27 cellular contexts compared by ENCODE assay signal in the genomic region with DNA sequence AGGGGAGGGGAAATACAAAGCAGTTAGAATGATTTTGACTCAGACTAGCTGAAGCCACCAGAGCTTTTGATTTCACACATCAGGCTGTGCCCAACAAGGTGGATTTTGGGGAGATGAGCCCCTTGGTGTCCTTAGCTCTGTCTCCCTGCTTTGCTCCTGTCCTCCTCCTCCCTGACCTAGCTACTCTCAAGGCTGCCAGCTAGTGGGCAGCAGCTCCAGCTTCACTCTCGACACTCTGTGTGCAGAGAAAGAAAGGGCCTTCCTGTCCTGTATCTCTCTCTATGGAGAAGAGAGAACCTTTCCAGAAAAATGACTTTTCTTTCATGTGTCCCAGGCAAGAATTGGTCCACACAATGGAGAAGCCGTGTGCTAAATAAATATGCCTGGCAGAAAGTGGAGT.
DNase-seq lines count a peak whose midpoint lies in the region; ATAC-seq and TF ChIP-seq lines count a peak whose summit lies in the region.
"Had no signal": no experiment of that assay in that cellular context is flagged by ENCODE, and none has a peak within 500 bp of the region (broad histone marks: within the 10 kb centered on the region; RNA-seq: fewer than 3 reads in every experiment).

No MANE protein-coding gene starts in this region.

- peak; percentile 22 for DNase-seq in GM23338 (ENCODE audit: low spot score)
- DNase-seq in SK-MEL-5 (ENCODE audit: low read depth, low spot score): peak; percentile 65
- DNase-seq in foreskin keratinocyte: no peak
- DNase-seq in pons (ENCODE audit: low spot score): peak; percentile 46
- no peak for DNase-seq in activated gamma-delta T cell treated with Interleukin-2 at 50 U/mL for 16 hours
- no peak for DNase-seq in right atrium auricular region (ENCODE audit: low spot score)
- DNase-seq in Kasumi-1 (lab: John Stamatoyannopoulos, UW): no peak
- DNase-seq: activated CD4-positive, alpha-beta T cell treated with anti-CD3 and anti-CD28 coated beads, Interleukin-2, amount 10 ng/mL, durations not matched to agents 7 days and 5 days; activated naive CD4-positive, alpha-beta T cell treated with Interleukin-2 at 50 U/mL for 16 hours; activated T-cell treated with anti-CD3 and anti-CD28 coated beads, Interleukin-2, amount 50 U/mL, for 48 hours; Calu3; H7; heart right ventricle; left cardiac atrium; MM.1S; NCI-H1417 treated with DMSO at 0.1 percent for 48 hours; NCI-H2107; NCI-H446; NCI-H82; psoas muscle; stimulated activated naive CD4-positive, alpha-beta T cell had no signal

- no peak overlapping the region for H3K4me3 ChIP-seq in GM23338
- H3K4me3 ChIP-seq in right atrium auricular region: no peak overlapping the region
- H3K4me3 ChIP-seq: heart right ventricle, psoas muscle, thoracic aorta, vagina had no signal

- H3K4me2 ChIP-seq in GM23338: no peak overlapping the region

- H3K9me3 ChIP-seq in right atrium auricular region: no peaks in the 10 kb centered on the region
- H3K9me3 ChIP-seq: heart right ventricle, psoas muscle, thoracic aorta, vagina had no signal

- H3K9me2 ChIP-seq in GM23338 (ENCODE audit: insufficient read depth): no peaks in the 10 kb centered on the region

- H3K4me3 Mint-ChIP-seq in GM23338: no peak overlapping the region
- H3K4me3 Mint-ChIP-seq: activated CD4-positive, alpha-beta T cell treated with anti-CD3 and anti-CD28 coated beads, Interleukin-2, amount 10 ng/mL, durations not matched to agents 7 days and 5 days; T-helper 2 cell treated with Interferon-gamma antibody and Interleukin-4, amounts not matched to agents 5 μg/mL and 100 μg/mL, for 36 hours had no signal

- H3K36me3 ChIP-seq in GM23338 (ENCODE audit: insufficient read depth) (no peaks in the 10 kb centered on the region), right atrium auricular region (no peaks in the 10 kb centered on the region)
- H3K36me3 ChIP-seq: thoracic aorta, vagina had no signal

- H3K4me1 ChIP-seq in GM23338 (ENCODE audit: insufficient read depth) (no peaks in the 10 kb centered on the region), foreskin keratinocyte (no peaks in the 10 kb centered on the region), right atrium auricular region (no peaks in the 10 kb centered on the region)
- H3K4me1 ChIP-seq: heart right ventricle, psoas muscle, vagina had no signal

- no peak overlapping the region for H3K27ac Mint-ChIP-seq in GM23338
- H3K27ac Mint-ChIP-seq: activated CD4-positive, alpha-beta T cell treated with anti-CD3 and anti-CD28 coated beads, Interleukin-2, amount 10 ng/mL, durations not matched to agents 7 days and 5 days; T-helper 2 cell treated with Interferon-gamma antibody and Interleukin-4, amounts not matched to agents 5 μg/mL and 100 μg/mL, for 36 hours had no signal

- no peaks in the 10 kb centered on the region; the same call in 1 of the 2 replicates for H4K20me1 ChIP-seq in GM23338 (replicated peaks; ENCODE audit: insufficient read depth)

- H3K79me2 ChIP-seq in GM23338 (replicated peaks; ENCODE audit: insufficient read depth): no peaks in the 10 kb centered on the region

- H2AFZ ChIP-seq in GM23338: no peak overlapping the region

- no peaks in the 10 kb centered on the region for H3K27me3 Mint-ChIP-seq in GM23338 (ENCODE audit: insufficient read depth, low read depth, poor library complexity)
- H3K27me3 Mint-ChIP-seq: activated CD4-positive, alpha-beta T cell treated with anti-CD3 and anti-CD28 coated beads, Interleukin-2, amount 10 ng/mL, durations not matched to agents 7 days and 5 days had no signal

- peak; percentile 81 for ATAC-seq in GM23338
- ATAC-seq in foreskin keratinocyte: no peak
- ATAC-seq in HG03442 (IDR thresholded peaks at IDR 0.05; ENCODE audit: unreplicated experiment): no peak
- ATAC-seq: heart right ventricle, left cardiac atrium, psoas muscle, Right ventricle myocardium inferior had no signal

- no peaks in the 10 kb centered on the region for H3F3A ChIP-seq in GM23338 (replicated peaks; ENCODE audit: low read depth)

- no peaks in the 10 kb centered on the region for H3K27me3 ChIP-seq in GM23338 (ENCODE audit: insufficient read depth)
- H3K27me3 ChIP-seq in foreskin keratinocyte: no peaks in the 10 kb centered on the region
- H3K27me3 ChIP-seq in right atrium auricular region: no peaks in the 10 kb centered on the region
- H3K27me3 ChIP-seq: heart right ventricle, vagina had no signal

- no peaks in the 10 kb centered on the region for H3K9me3 Mint-ChIP-seq in GM23338
- H3K9me3 Mint-ChIP-seq: activated CD4-positive, alpha-beta T cell treated with anti-CD3 and anti-CD28 coated beads, Interleukin-2, amount 10 ng/mL, durations not matched to agents 7 days and 5 days had no signal

- no peaks in the 10 kb centered on the region for H3K36me3 Mint-ChIP-seq in GM23338 (ENCODE audit: low read depth)

- no peaks in the 10 kb centered on the region for H3K4me1 Mint-ChIP-seq in GM23338
- H3K4me1 Mint-ChIP-seq: activated CD4-positive, alpha-beta T cell treated with anti-CD3 and anti-CD28 coated beads, Interleukin-2, amount 10 ng/mL, durations not matched to agents 7 days and 5 days had no signal

- H3K27ac ChIP-seq in GM23338 (ENCODE audit: low read depth) (no peak overlapping the region), foreskin keratinocyte (no peak overlapping the region), right atrium auricular region (no peak overlapping the region)
- H3K27ac ChIP-seq: epithelial cell of prostate, heart right ventricle, psoas muscle, thoracic aorta, vagina had no signal

- in situ Hi-C loops in SK-MEL-5 (cut with HindIII; ENCODE audit: low pct_unique_long_range_greater_than_20kb, low sequenced_read_pairs): no loop called here

- TF ChIP-seq CTCF in GM23338 (conservative IDR thresholded peaks at IDR 0.05; ENCODE audit: low read depth in 2 of 2) (peak; percentile 28 to 55), foreskin keratinocyte (conservative IDR thresholded peaks at IDR 0.05) (peak; percentile 13), right atrium auricular region (IDR thresholded peaks at IDR 0.05) (no peak)

TF ChIP-seq in GM23338, 12 proteins besides CTCF, POLR2A, EP300 and RAD21 (continues in another document):
- TF ChIP-seq ZNF114 (CRISPR knock-in tag; IDR thresholded peaks at IDR 0.05): no peak
- TF ChIP-seq NANOG (IDR thresholded peaks at IDR 0.05; ENCODE audit: borderline replicate concordance): no peak
- TF ChIP-seq CREB1 (CRISPR knock-in tag; IDR thresholded peaks at IDR 0.05; ENCODE audit: low read depth): no peak
- TF ChIP-seq, protein P1, sequence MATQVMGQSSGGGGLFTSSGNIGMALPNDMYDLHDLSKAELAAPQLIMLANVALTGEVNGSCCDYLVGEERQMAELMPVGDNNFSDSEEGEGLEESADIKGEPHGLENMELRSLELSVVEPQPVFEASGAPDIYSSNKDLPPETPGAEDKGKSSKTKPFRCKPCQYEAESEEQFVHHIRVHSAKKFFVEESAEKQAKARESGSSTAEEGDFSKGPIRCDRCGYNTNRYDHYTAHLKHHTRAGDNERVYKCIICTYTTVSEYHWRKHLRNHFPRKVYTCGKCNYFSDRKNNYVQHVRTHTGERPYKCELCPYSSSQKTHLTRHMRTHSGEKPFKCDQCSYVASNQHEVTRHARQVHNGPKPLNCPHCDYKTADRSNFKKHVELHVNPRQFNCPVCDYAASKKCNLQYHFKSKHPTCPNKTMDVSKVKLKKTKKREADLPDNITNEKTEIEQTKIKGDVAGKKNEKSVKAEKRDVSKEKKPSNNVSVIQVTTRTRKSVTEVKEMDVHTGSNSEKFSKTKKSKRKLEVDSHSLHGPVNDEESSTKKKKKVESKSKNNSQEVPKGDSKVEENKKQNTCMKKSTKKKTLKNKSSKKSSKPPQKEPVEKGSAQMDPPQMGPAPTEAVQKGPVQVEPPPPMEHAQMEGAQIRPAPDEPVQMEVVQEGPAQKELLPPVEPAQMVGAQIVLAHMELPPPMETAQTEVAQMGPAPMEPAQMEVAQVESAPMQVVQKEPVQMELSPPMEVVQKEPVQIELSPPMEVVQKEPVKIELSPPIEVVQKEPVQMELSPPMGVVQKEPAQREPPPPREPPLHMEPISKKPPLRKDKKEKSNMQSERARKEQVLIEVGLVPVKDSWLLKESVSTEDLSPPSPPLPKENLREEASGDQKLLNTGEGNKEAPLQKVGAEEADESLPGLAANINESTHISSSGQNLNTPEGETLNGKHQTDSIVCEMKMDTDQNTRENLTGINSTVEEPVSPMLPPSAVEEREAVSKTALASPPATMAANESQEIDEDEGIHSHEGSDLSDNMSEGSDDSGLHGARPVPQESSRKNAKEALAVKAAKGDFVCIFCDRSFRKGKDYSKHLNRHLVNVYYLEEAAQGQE (IDR thresholded peaks at IDR 0.05; ENCODE audit: unreplicated experiment): no peak
- no peak for TF ChIP-seq EZH2phosphoT487 (IDR thresholded peaks at IDR 0.05; ENCODE audit: unreplicated experiment)
- no peak for TF ChIP-seq POLR2AphosphoS5 (IDR thresholded peaks at IDR 0.05; ENCODE audit: low read depth)
- TF ChIP-seq, protein P2, sequence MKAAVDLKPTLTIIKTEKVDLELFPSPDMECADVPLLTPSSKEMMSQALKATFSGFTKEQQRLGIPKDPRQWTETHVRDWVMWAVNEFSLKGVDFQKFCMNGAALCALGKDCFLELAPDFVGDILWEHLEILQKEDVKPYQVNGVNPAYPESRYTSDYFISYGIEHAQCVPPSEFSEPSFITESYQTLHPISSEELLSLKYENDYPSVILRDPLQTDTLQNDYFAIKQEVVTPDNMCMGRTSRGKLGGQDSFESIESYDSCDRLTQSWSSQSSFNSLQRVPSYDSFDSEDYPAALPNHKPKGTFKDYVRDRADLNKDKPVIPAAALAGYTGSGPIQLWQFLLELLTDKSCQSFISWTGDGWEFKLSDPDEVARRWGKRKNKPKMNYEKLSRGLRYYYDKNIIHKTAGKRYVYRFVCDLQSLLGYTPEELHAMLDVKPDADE (IDR thresholded peaks at IDR 0.05): no peak
- no peak for TF ChIP-seq STAT1 (IDR thresholded peaks at IDR 0.05; ENCODE audit: unreplicated experiment)

Comparison
In these comparisons a context has a peak if more than half of its experiments do, and no peak if none do; other contexts are left out.
1. DNase-seq: peak in GM23338 (single experiment), SK-MEL-5 (single experiment) and pons (single experiment); none in foreskin keratinocyte (0 of 2), activated gamma-delta T cell treated with Interleukin-2 at 50 U/mL for 16 hours (single experiment), right atrium auricular region (single experiment) and Kasumi-1 (0 of 2).
2. CTCF ChIP-seq: peak in GM23338 (2 of 2) and foreskin keratinocyte (single experiment); none in right atrium auricular region (0 of 2).